Comparison of ENCODE assay signal across 2 cellular contexts in the genomic region with DNA sequence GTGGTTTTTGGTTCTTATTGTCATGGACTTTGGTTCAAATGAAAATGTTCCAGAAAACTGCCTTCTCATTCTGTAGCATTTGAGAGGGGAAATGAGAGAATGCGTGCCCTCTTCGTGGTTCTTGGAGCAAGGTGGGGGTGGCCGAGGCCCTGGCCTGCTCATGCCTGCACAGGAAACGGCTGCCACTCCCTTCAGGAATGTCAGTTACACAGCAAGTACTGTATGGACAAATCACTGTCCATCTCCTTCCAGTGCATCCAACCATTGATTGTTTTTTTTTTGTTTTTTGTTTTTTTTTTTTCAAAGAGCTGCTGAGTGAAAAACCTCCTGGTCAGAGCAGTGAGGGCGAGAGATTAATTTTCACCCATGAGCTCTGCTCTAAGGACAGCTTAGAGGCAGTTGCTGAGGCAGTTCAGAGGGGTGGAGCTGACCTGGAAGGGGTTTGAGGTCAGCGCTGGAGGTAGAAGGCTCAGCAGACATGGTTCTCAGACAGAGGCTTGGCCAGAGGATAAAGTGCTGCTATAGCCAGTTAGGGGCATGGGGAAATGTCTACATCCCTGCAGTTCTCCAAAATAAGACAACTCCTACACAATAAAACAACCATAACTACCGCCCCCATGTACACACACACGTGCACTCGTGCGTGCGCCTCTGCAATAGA.
TF ChIP-seq lines count a peak whose summit lies in the region.

No MANE protein-coding gene starts in this region.

TF ChIP-seq in A549, 52 proteins besides CTCF, POLR2A, EP300 and RAD21 (continued from another document):
- no peak for TF ChIP-seq CHD4 (IDR thresholded peaks at IDR 0.05; ENCODE audit: borderline replicate concordance)
- no peak for TF ChIP-seq SREBF2 (IDR thresholded peaks at IDR 0.05)
- TF ChIP-seq RFX5 (IDR thresholded peaks at IDR 0.05): no peak
- no peak for TF ChIP-seq JUN (IDR thresholded peaks at IDR 0.05)
- TF ChIP-seq, protein P1, sequence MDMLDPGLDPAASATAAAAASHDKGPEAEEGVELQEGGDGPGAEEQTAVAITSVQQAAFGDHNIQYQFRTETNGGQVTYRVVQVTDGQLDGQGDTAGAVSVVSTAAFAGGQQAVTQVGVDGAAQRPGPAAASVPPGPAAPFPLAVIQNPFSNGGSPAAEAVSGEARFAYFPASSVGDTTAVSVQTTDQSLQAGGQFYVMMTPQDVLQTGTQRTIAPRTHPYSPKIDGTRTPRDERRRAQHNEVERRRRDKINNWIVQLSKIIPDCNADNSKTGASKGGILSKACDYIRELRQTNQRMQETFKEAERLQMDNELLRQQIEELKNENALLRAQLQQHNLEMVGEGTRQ (IDR thresholded peaks at IDR 0.05): no peak
- no peak for TF ChIP-seq HDAC2 (IDR thresholded peaks at IDR 0.05)
- TF ChIP-seq NPAS2 (CRISPR knock-in tag; IDR thresholded peaks at IDR 0.05; ENCODE audit: borderline replicate concordance): no peak
- TF ChIP-seq SMC3 (IDR thresholded peaks at IDR 0.05): no peak
- no peak for TF ChIP-seq CEBPB (IDR thresholded peaks at IDR 0.05)
- TF ChIP-seq HMGXB4 (CRISPR knock-in tag; IDR thresholded peaks at IDR 0.05; ENCODE audit: borderline replicate concordance): no peak
- TF ChIP-seq MAZ (IDR thresholded peaks at IDR 0.05; ENCODE audit: borderline replicate concordance, low read depth, low read length): no peak
- TF ChIP-seq, protein P2, sequence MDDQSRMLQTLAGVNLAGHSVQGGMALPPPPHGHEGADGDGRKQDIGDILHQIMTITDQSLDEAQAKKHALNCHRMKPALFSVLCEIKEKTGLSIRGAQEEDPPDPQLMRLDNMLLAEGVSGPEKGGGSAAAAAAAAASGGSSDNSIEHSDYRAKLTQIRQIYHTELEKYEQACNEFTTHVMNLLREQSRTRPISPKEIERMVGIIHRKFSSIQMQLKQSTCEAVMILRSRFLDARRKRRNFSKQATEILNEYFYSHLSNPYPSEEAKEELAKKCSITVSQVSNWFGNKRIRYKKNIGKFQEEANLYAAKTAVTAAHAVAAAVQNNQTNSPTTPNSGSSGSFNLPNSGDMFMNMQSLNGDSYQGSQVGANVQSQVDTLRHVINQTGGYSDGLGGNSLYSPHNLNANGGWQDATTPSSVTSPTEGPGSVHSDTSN (IDR thresholded peaks at IDR 0.05): no peak
- no peak for TF ChIP-seq HOXB5 (CRISPR knock-in tag; IDR thresholded peaks at IDR 0.05)
- no peak for TF ChIP-seq FOXS1 (CRISPR knock-in tag; IDR thresholded peaks at IDR 0.05)
- no peak for TF ChIP-seq EHMT2 (IDR thresholded peaks at IDR 0.05; ENCODE audit: low read depth)
- no peak for TF ChIP-seq HES2 (IDR thresholded peaks at IDR 0.05)

TF ChIP-seq in IMR-90, 13 proteins besides CTCF, POLR2A, EP300 and RAD21:
- TF ChIP-seq, protein P1 (IDR thresholded peaks at IDR 0.05; ENCODE audit: low read depth, low read length): no peak
- no peak for TF ChIP-seq RCOR1 (IDR thresholded peaks at IDR 0.05; ENCODE audit: insufficient replicate concordance, low read length)
- TF ChIP-seq FOS (IDR thresholded peaks at IDR 0.05; ENCODE audit: low read depth, low read length): no peak
- no peak for TF ChIP-seq ELK1 (IDR thresholded peaks at IDR 0.05; ENCODE audit: borderline replicate concordance, low read depth, low read length)
- no peak for TF ChIP-seq CHD1 (IDR thresholded peaks at IDR 0.05; ENCODE audit: low read depth, low read length)
- TF ChIP-seq BHLHE40 (IDR thresholded peaks at IDR 0.05; ENCODE audit: low read depth, low read length): no peak
- TF ChIP-seq CEBPB (IDR thresholded peaks at IDR 0.05; ENCODE audit: low read depth, low read length): no peak
- no peak for TF ChIP-seq MAFK (IDR thresholded peaks at IDR 0.05; ENCODE audit: low read depth, low read length)
- TF ChIP-seq NFE2L2 (IDR thresholded peaks at IDR 0.05; ENCODE audit: low read depth, low read length): no peak
- no peak for TF ChIP-seq RFX5 (IDR thresholded peaks at IDR 0.05; ENCODE audit: low read depth, low read length)
- no peak for TF ChIP-seq SMC3 (IDR thresholded peaks at IDR 0.05; ENCODE audit: low read depth, low read length)
- TF ChIP-seq MAZ (IDR thresholded peaks at IDR 0.05; ENCODE audit: borderline replicate concordance, low read depth, low read length): no peak
- TF ChIP-seq MXI1 (IDR thresholded peaks at IDR 0.05; ENCODE audit: borderline replicate concordance, low read depth, low read length): no peak
